8 cellular contexts compared by ENCODE assay signal in genomic region chr1:143884932-143885574, GRCh38.
DNase-seq lines count a peak whose midpoint lies in the region; ATAC-seq, FAIRE-seq and TF ChIP-seq lines count a peak whose summit lies in the region.
"Not testable (repeated sequence)": the region's sequence is repeated elsewhere in the genome, so short reads cannot be mapped to it uniquely, and the experiment has no call there.

No MANE protein-coding gene starts in this region.

- H3K36me3 Mint-ChIP-seq in CD4-positive, alpha-beta T cell (ENCODE audit: low read depth); activated T-cell treated with anti-CD3 and anti-CD28 coated beads, Interleukin-2, amount 50 U/mL, for 24 hours (ENCODE audit: low read depth): not testable (repeated sequence)

- H3K9me3 Mint-ChIP-seq in CD4-positive, alpha-beta T cell; activated T-cell treated with anti-CD3 and anti-CD28 coated beads, Interleukin-2, amount 50 U/mL, for 24 hours: not testable (repeated sequence)

- H3K27ac Mint-ChIP-seq in CD4-positive, alpha-beta T cell; activated T-cell treated with anti-CD3 and anti-CD28 coated beads, Interleukin-2, amount 50 U/mL, for 24 hours: not testable (repeated sequence)

- not testable (repeated sequence) for FAIRE-seq in RCC 7860 (lab: Jason Lieb, UNC)

- H3K9me3 ChIP-seq in CD4-positive, alpha-beta T cell (ENCODE audit: control insufficient read depth, low read length) = not testable (repeated sequence)

- not testable (repeated sequence) for H3K27ac ChIP-seq in CD4-positive, alpha-beta T cell (ENCODE audit: low read depth, low read length)

- POLR2A ChIA-PET in CD4-positive, alpha-beta T cell (lab: Charles Lee) = not testable (repeated sequence)

- CTCF ChIA-PET in CD4-positive, alpha-beta T cell (lab: Charles Lee) = not testable (repeated sequence)

- DNase-seq in CD4-positive, alpha-beta T cell = peak; percentile 55 to 77 (median 64)
- DNase-seq in RCC 7860 (ENCODE audit: low spot score) (peak; percentile 4), erythroblast (lab: John Stamatoyannopoulos, UW) (peak; percentile 54 to 70), middle frontal gyrus (ENCODE audit: extremely low spot score, low spot score) (peak; percentile 4)
- DNase-seq in activated T-cell treated with anti-CD3 and anti-CD28 coated beads, Interleukin-2, amount 50 U/mL, for 24 hours = peak; percentile 87
- peak; percentile 30 to 66 for DNase-seq in stimulated activated CD8-positive, alpha-beta memory T cell treated with anti-CD3 and anti-CD28 coated beads, Interleukin-15, amount 100 ng/mL, for 4 hours (ENCODE audit: low read depth in 2 of 2)

- intact Hi-C loops in CD4-positive, alpha-beta T cell (cut with DNase I, micrococcal nuclease) = not testable (repeated sequence)

- peak; percentile 48 for TF ChIP-seq CTCF in CD4-positive, alpha-beta T cell (IDR thresholded peaks at IDR 0.05)

- TF ChIP-seq POLR2A in erythroblast (IDR thresholded peaks at IDR 0.05; ENCODE audit: low read length) = not testable (repeated sequence)

- not testable (repeated sequence) for H3K4me1 Mint-ChIP-seq in CD4-positive, alpha-beta T cell (ENCODE audit: low read depth); activated T-cell treated with anti-CD3 and anti-CD28 coated beads, Interleukin-2, amount 50 U/mL, for 24 hours (ENCODE audit: low read depth)

- not testable (repeated sequence) for H3K27me3 ChIP-seq in CD4-positive, alpha-beta T cell (ENCODE audit: control insufficient read depth, insufficient read depth, low read length)

- H3K4me3 Mint-ChIP-seq in CD4-positive, alpha-beta T cell = not testable (repeated sequence)
- H3K4me3 Mint-ChIP-seq in activated T-cell treated with anti-CD3 and anti-CD28 coated beads, Interleukin-2, amount 50 U/mL, for 24 hours = peak overlapping the region; percentile 33

- not testable (repeated sequence) for H3K27me3 Mint-ChIP-seq in CD4-positive, alpha-beta T cell; activated T-cell treated with anti-CD3 and anti-CD28 coated beads, Interleukin-2, amount 50 U/mL, for 24 hours

- peak; percentile 91 for ATAC-seq in CD4-positive, alpha-beta T cell (ENCODE audit: poor library complexity)
- ATAC-seq in GM19468 (IDR thresholded peaks at IDR 0.05; ENCODE audit: extremely low read depth, unreplicated experiment) (peak; percentile 82), HG03280 (IDR thresholded peaks at IDR 0.05; ENCODE audit: unreplicated experiment) (peak; percentile 93)

Comparison
In these comparisons a context has a peak if more than half of its experiments do, and no peak if none do; other contexts are left out.
1. DNase-seq: peak in every context shown above with its lines; median percentile 87 in activated T-cell treated with anti-CD3 and anti-CD28 coated beads, Interleukin-2, amount 50 U/mL, for 24 hours; 64 in CD4-positive, alpha-beta T cell; 62 in erythroblast; 48 in stimulated activated CD8-positive, alpha-beta memory T cell treated with anti-CD3 and anti-CD28 coated beads, Interleukin-15, amount 100 ng/mL, for 4 hours; 4 in RCC 7860; 4 in middle frontal gyrus.